Comparison of ENCODE assay signal across 11 cellular contexts in genomic region chr1:207798847-207799246, GRCh38. TPM values are rescaled to one million over a fixed set of nuclear protein-coding genes. Genes with fewer than 3 reads are reported as not detected.
A peak's percentile ranks its signal among the peaks of the same experiment; 100 is the strongest.
DNase-seq lines count a peak whose midpoint lies in the region; ATAC-seq and TF ChIP-seq lines count a peak whose summit lies in the region.
"Had no signal": no experiment of that assay in that cellular context is flagged by ENCODE, and none has a peak within 500 bp of the region (broad histone marks: within the 10 kb centered on the region; RNA-seq: fewer than 3 reads in every experiment).

No MANE protein-coding gene starts in this region.

- peak; percentile 36 for ATAC-seq in GM21723 (IDR thresholded peaks at IDR 0.05; ENCODE audit: unreplicated experiment)
- no peak for ATAC-seq in left colon
- ATAC-seq in GM21619 (IDR thresholded peaks at IDR 0.05; ENCODE audit: unreplicated experiment), result no peak
- ATAC-seq in upper lobe of left lung (ENCODE audit: low FRiP score in 2 of 2), result no peak
- ATAC-seq in HG02678 (IDR thresholded peaks at IDR 0.05; ENCODE audit: unreplicated experiment), result no peak

- intact Hi-C loops in left colon (cut with DNase I, micrococcal nuclease), result no loop called here

- H3K27ac ChIP-seq in BLaER1 treated with 17β-estradiol and CSF1 and Interleukin-3, amounts not matched to agents 10 nM and 100 nM, result no peak overlapping the region
- H3K27ac ChIP-seq in upper lobe of left lung, result peak overlapping the region in 2 of 4 donors; percentile 52 to 73

- no peaks in the 10 kb centered on the region for H3K9me3 ChIP-seq in BLaER1 treated with 17β-estradiol and CSF1 and Interleukin-3, amounts not matched to agents 10 nM and 100 nM (replicated peaks in 1 of 11)
- H3K9me3 ChIP-seq in upper lobe of left lung, result no peaks in the 10 kb centered on the region
- H3K9me3 ChIP-seq: heart right ventricle had no signal

- 39 to 44% methylated on average over 6 of the region's 6 CpGs for WGBS in upper lobe of left lung, 2 donors

- H3K9me3 Mint-ChIP-seq in activated naive CD8-positive, alpha-beta T cell (ENCODE audit: low read depth), result no peaks in the 10 kb centered on the region
- H3K9me3 Mint-ChIP-seq in mesothelial cell of epicardium, result no peaks in the 10 kb centered on the region

- peaks cover 4 to 54% (median 25%) of the 10 kb centered on the region in 11 experiments; a peak in 20 of 22 replicates for H3K36me3 ChIP-seq in BLaER1 treated with 17β-estradiol and CSF1 and Interleukin-3, amounts not matched to agents 10 nM and 100 nM
- peaks cover 1 to 61% (median 31%) of the 10 kb centered on the region in 4 donors for H3K36me3 ChIP-seq in upper lobe of left lung

- H3K27me3 Mint-ChIP-seq in activated naive CD8-positive, alpha-beta T cell, result no peaks in the 10 kb centered on the region
- no peaks in the 10 kb centered on the region for H3K27me3 Mint-ChIP-seq in mesothelial cell of epicardium (ENCODE audit: low read depth)

- H3K9ac ChIP-seq in BLaER1 treated with 17β-estradiol and CSF1 and Interleukin-3, amounts not matched to agents 10 nM and 100 nM, result no peak overlapping the region

- DNase-seq in mesothelial cell of epicardium (ENCODE audit: low spot score in 2 of 2, unreplicated experiment in 2 of 2) (no peak), left colon (no peak), upper lobe of left lung (no peak)
- DNase-seq: amniotic stem cell, DMS79, heart right ventricle had no signal

- TF ChIP-seq CTCF in mesothelial cell of epicardium (IDR thresholded peaks at IDR 0.05; ENCODE audit: unreplicated experiment) (no peak), upper lobe of left lung (IDR thresholded peaks at IDR 0.05) (no peak)

- no peaks in the 10 kb centered on the region for H3K27me3 ChIP-seq in BLaER1 treated with 17β-estradiol and CSF1 and Interleukin-3, amounts not matched to agents 10 nM and 100 nM
- H3K27me3 ChIP-seq in upper lobe of left lung, result no peaks in the 10 kb centered on the region
- H3K27me3 ChIP-seq: heart right ventricle had no signal

- H3K27ac Mint-ChIP-seq in activated naive CD8-positive, alpha-beta T cell, result peak overlapping the region; percentile 73
- peak overlapping the region; percentile 7 for H3K27ac Mint-ChIP-seq in mesothelial cell of epicardium

- no peak overlapping the region for H3K4me3 ChIP-seq in BLaER1 treated with 17β-estradiol and CSF1 and Interleukin-3, amounts not matched to agents 10 nM and 100 nM
- no peak overlapping the region for H3K4me3 ChIP-seq in upper lobe of left lung
- H3K4me3 ChIP-seq: heart right ventricle had no signal

- H3K4me1 Mint-ChIP-seq in activated naive CD8-positive, alpha-beta T cell (ENCODE audit: low read depth), result peaks cover 39% of the 10 kb centered on the region
- peaks cover 19% of the 10 kb centered on the region for H3K4me1 Mint-ChIP-seq in mesothelial cell of epicardium

- H3K4me2 ChIP-seq in BLaER1 treated with 17β-estradiol and CSF1 and Interleukin-3, amounts not matched to agents 10 nM and 100 nM, result peak overlapping the region; percentile 21 to 79 (median 56)

- H3K4me3 Mint-ChIP-seq in activated naive CD8-positive, alpha-beta T cell, result peak overlapping the region; percentile 28
- no peak overlapping the region for H3K4me3 Mint-ChIP-seq in mesothelial cell of epicardium

- H3K36me3 Mint-ChIP-seq in activated naive CD8-positive, alpha-beta T cell, result no peaks in the 10 kb centered on the region
- H3K36me3 Mint-ChIP-seq in mesothelial cell of epicardium, result no peaks in the 10 kb centered on the region

- TF ChIP-seq POLR2A in upper lobe of left lung (IDR thresholded peaks at IDR 0.05), result no peak

- H3K4me1 ChIP-seq in BLaER1 treated with 17β-estradiol and CSF1 and Interleukin-3, amounts not matched to agents 10 nM and 100 nM, result peaks cover 13 to 37% (median 19%) of the 10 kb centered on the region in 10 experiments
- H3K4me1 ChIP-seq in upper lobe of left lung, result peaks cover 19 to 59% (median 36%) of the 10 kb centered on the region in 4 donors

- H4K20me1 ChIP-seq in BLaER1 treated with 17β-estradiol and CSF1 and Interleukin-3, amounts not matched to agents 10 nM and 100 nM, result peaks cover 0 to 17% (median 5%) of the 10 kb centered on the region in 11 experiments; a peak in 8 of 22 replicates

- no peak for TF ChIP-seq EP300 in upper lobe of left lung (IDR thresholded peaks at IDR 0.05)

RNA-seq across cellular contexts. Expression of gene CD46, which starts 47.0 kb away (rescaled TPM):
- total RNA-seq in mesothelial cell of epicardium, result 223 to 228 TPM (median 224 TPM) in 3 replicates
- total RNA-seq in left colon, result 100 to 1,000 TPM; 253 to 260 TPM
- total RNA-seq in upper lobe of left lung, result 100 to 1,000 TPM; 105 to 358 (median 248) TPM
